ENCODE assay signal across 7 cellular contexts in genomic region chr2:189763908-189764661, GRCh38. TPM values are rescaled to one million over a fixed set of nuclear protein-coding genes. Genes with fewer than 3 reads are reported as not detected.
A peak's percentile ranks its signal among the peaks of the same experiment; 100 is the strongest.
DNase-seq lines count a peak whose midpoint lies in the region; ATAC-seq and TF ChIP-seq lines count a peak whose summit lies in the region.

No MANE protein-coding gene starts in this region.

- peak overlapping the region; percentile 100 for H3K4me2 ChIP-seq in Karpas-422 (ENCODE audit: low read depth, low read length, poor library complexity, severe bottlenecking)

- no peaks in the 10 kb centered on the region for H4K20me1 ChIP-seq in Karpas-422 (ENCODE audit: insufficient read depth, low read depth, low read length)

- no peaks in the 10 kb centered on the region for H3K9me3 ChIP-seq in Karpas-422 (ENCODE audit: low read length)

- DNase-seq in ELR (ENCODE audit: low read depth) (peak; percentile 41), Karpas-422 (no peak), amniotic epithelial cell (ENCODE audit: low read depth) (peak; percentile 25), brain microvascular endothelial cell (no peak)
- DNase-seq in natural killer cell treated with Interleukin-12 subunit alpha and Interleukin-12 subunit beta and Interleukin-15 and Interleukin-18, amount 100 ng/mL, for 72 hours (ENCODE audit: low spot score), result no peak

- peaks cover 18% of the 10 kb centered on the region for H3K79me2 ChIP-seq in Karpas-422 (ENCODE audit: low read length)

- H3K9me2 ChIP-seq in Karpas-422 (replicated peaks; ENCODE audit: insufficient read depth, low read length), result no peaks in the 10 kb centered on the region

- H3K4me3 Mint-ChIP-seq in natural killer cell treated with Interleukin-12 subunit alpha and Interleukin-12 subunit beta and Interleukin-15 and Interleukin-18, amount 100 ng/mL, for 72 hours, result peak overlapping the region; percentile 96

- H3K9ac ChIP-seq in Karpas-422 (ENCODE audit: low read length), result peak overlapping the region; percentile 97

- no peaks in the 10 kb centered on the region for H3K9me3 Mint-ChIP-seq in natural killer cell treated with Interleukin-12 subunit alpha and Interleukin-12 subunit beta and Interleukin-15 and Interleukin-18, amount 100 ng/mL, for 72 hours

- peaks cover 20% of the 10 kb centered on the region; the same call in 1 of the 2 replicates for H3K36me3 ChIP-seq in Karpas-422 (ENCODE audit: insufficient read depth, low read length)
- peaks cover 7% of the 10 kb centered on the region for H3K36me3 ChIP-seq in brain microvascular endothelial cell (replicated peaks)

- TF ChIP-seq CTCF in brain microvascular endothelial cell (IDR thresholded peaks at IDR 0.05; ENCODE audit: low read depth, low read length, missing control alignments), result no peak

- H3K4me1 ChIP-seq in Karpas-422 (ENCODE audit: low read length), result peaks cover 20% of the 10 kb centered on the region

- H3K27ac ChIP-seq in Karpas-422 (ENCODE audit: low read length), result peak overlapping the region; percentile 97
- no peak overlapping the region for H3K27ac ChIP-seq in brain microvascular endothelial cell

- peaks cover 5 to 11% of the 10 kb centered on the region in 2 donors for H3K4me1 Mint-ChIP-seq in natural killer cell treated with Interleukin-12 subunit alpha and Interleukin-12 subunit beta and Interleukin-15 and Interleukin-18, amount 100 ng/mL, for 72 hours (ENCODE audit: low read depth in 2 of 2)

- in situ Hi-C loops in brain microvascular endothelial cell (cut with HindIII; ENCODE audit: low pct_ligation_motif_present, low sequenced_read_pairs), result no loop called here

- H3K27me3 Mint-ChIP-seq in natural killer cell treated with Interleukin-12 subunit alpha and Interleukin-12 subunit beta and Interleukin-15 and Interleukin-18, amount 100 ng/mL, for 72 hours, result no peaks in the 10 kb centered on the region

- H2AFZ ChIP-seq in Karpas-422 (ENCODE audit: low read length), result no peak overlapping the region

- H3K4me3 ChIP-seq in Karpas-422 (ENCODE audit: low read length) (peak overlapping the region; percentile 97), brain microvascular endothelial cell (ENCODE audit: low read depth, low read length) (no peak overlapping the region)

- no peak for ATAC-seq in natural killer cell treated with Interleukin-12 subunit alpha and Interleukin-12 subunit beta and Interleukin-15 and Interleukin-18, amount 100 ng/mL, for 72 hours
- ATAC-seq in GM18873 (IDR thresholded peaks at IDR 0.05; ENCODE audit: low FRiP score, unreplicated experiment), result no peak
- no peak for ATAC-seq in HG03432 (IDR thresholded peaks at IDR 0.05; ENCODE audit: unreplicated experiment)

- peak overlapping the region; percentile 93 to 99 for H3K27ac Mint-ChIP-seq in natural killer cell treated with Interleukin-12 subunit alpha and Interleukin-12 subunit beta and Interleukin-15 and Interleukin-18, amount 100 ng/mL, for 72 hours

- H3K36me3 Mint-ChIP-seq in natural killer cell treated with Interleukin-12 subunit alpha and Interleukin-12 subunit beta and Interleukin-15 and Interleukin-18, amount 100 ng/mL, for 72 hours, result peaks cover 4% of the 10 kb centered on the region

- H3K27me3 ChIP-seq in Karpas-422 (ENCODE audit: low read length) (no peaks in the 10 kb centered on the region), brain microvascular endothelial cell (replicated peaks) (no peaks in the 10 kb centered on the region)

RNA-seq across cellular contexts. Expression of gene OSGEPL1, which starts 1.5 kb away (rescaled TPM):
- 1.4 and 11.0 TPM in 2 replicates for total RNA-seq in Karpas-422 (2014; rRNA removed; shearing (Covaris generic); ENCODE audit: low replicate concordance)
- 10 to 100 TPM in 1 of 2 donors, 1 to 10 TPM in 1; 7.2 to 11.0 TPM for total RNA-seq in natural killer cell treated with Interleukin-12 subunit alpha and Interleukin-12 subunit beta and Interleukin-15 and Interleukin-18, amount 100 ng/mL, for 72 hours

RNA-seq across cellular contexts. Expression of gene ORMDL1, which starts 20.1 kb away (rescaled TPM):
- 132 and 223 TPM in 2 replicates for total RNA-seq in Karpas-422 (2014; rRNA removed; shearing (Covaris generic); ENCODE audit: low replicate concordance)
- total RNA-seq in natural killer cell treated with Interleukin-12 subunit alpha and Interleukin-12 subunit beta and Interleukin-15 and Interleukin-18, amount 100 ng/mL, for 72 hours, result 10 to 100 TPM; 73.1 to 94.4 TPM

RNA-seq across cellular contexts. Expression of gene PMS1, which starts 20.2 kb away (rescaled TPM):
- total RNA-seq in Karpas-422 (2014; rRNA removed; shearing (Covaris generic); ENCODE audit: low replicate concordance), result 29.7 and 41.9 TPM in 2 replicates
- 10 to 100 TPM; 37.1 to 54.0 TPM for total RNA-seq in natural killer cell treated with Interleukin-12 subunit alpha and Interleukin-12 subunit beta and Interleukin-15 and Interleukin-18, amount 100 ng/mL, for 72 hours

Comparison
In these comparisons a context has a peak if more than half of its experiments do, and no peak if none do; other contexts are left out.
1. DNase-seq: peak in ELR (single experiment) and amniotic epithelial cell (single experiment); none in Karpas-422 (single experiment), natural killer cell treated with Interleukin-12 subunit alpha and Interleukin-12 subunit beta and Interleukin-15 and Interleukin-18, amount 100 ng/mL, for 72 hours (single experiment) and brain microvascular endothelial cell (single experiment).